8 cellular contexts compared by ENCODE assay signal in the genomic region with DNA sequence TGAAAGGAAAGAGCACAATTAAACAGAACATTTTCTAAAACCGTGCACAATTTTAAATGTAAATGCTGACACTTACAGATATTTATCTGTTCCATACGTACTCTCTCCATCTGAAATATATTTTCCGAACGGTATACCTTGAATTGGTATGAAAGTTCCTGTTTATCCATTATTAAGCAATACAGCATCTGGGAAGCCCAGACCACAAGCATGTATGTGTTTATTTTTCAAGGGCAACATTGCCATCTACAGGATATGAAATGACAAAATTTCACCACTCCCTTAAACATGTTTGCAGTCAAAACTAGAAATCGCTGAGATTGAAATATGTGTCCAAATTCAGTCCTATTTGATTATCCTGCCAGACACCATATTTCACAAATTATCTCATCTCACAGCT.
DNase-seq lines count a peak whose midpoint lies in the region; ATAC-seq, FAIRE-seq and TF ChIP-seq lines count a peak whose summit lies in the region.

No MANE protein-coding gene starts in this region.

- no peaks in the 10 kb centered on the region for H3K9me2 ChIP-seq in OCI-LY1 (ENCODE audit: low read depth, low read length)

- H3K4me2 ChIP-seq in OCI-LY1 (ENCODE audit: low read length) (no peak overlapping the region), osteoblast (ENCODE audit: insufficient read depth, low read length) (peak overlapping the region; percentile 10)

- no peaks in the 10 kb centered on the region for H3F3A ChIP-seq in OCI-LY1 (ENCODE audit: insufficient read depth, low read length)

- H3K4me3 ChIP-seq in OCI-LY1 (ENCODE audit: low read depth, low read length, poor library complexity, severe bottlenecking) (no peak overlapping the region), osteoblast (ENCODE audit: insufficient read depth, low read length) (no peak overlapping the region)

- H3K9me3 ChIP-seq in OCI-LY1 (ENCODE audit: low read length) (0 out of 2 replicates have a peak, but pooled peaks cover under 1% of the 10 kb centered on the region), osteoblast (ENCODE audit: low read depth, low read length) (peaks cover 2% of the 10 kb centered on the region)

- peak overlapping the region; percentile 86 for H3K27ac Mint-ChIP-seq in endothelial cell (ENCODE audit: unreplicated experiment)

- ATAC-seq in GM18520 (IDR thresholded peaks at IDR 0.05; ENCODE audit: unreplicated experiment), result no peak

- TF ChIP-seq CTCF in D721Med (IDR thresholded peaks at IDR 0.05; ENCODE audit: insufficient read depth, missing control alignments) (peak; percentile 52), OCI-LY1 (IDR thresholded peaks at IDR 0.05; ENCODE audit: low read length) (peak; percentile 50; the same call in 1 of the 2 replicates), endothelial cell (IDR thresholded peaks at IDR 0.05; ENCODE audit: unreplicated experiment) (peak; percentile 19), osteoblast (IDR thresholded peaks at IDR 0.05; ENCODE audit: extremely low read depth, low read depth, low read length) (peak; percentile 45)

- no peaks in the 10 kb centered on the region for H3K27me3 ChIP-seq in OCI-LY1 (ENCODE audit: insufficient read depth, low read length)
- no peaks in the 10 kb centered on the region for H3K27me3 ChIP-seq in osteoblast (ENCODE audit: insufficient read depth, low read length)

- H3K36me3 Mint-ChIP-seq in endothelial cell (ENCODE audit: low read depth, unreplicated experiment), result no peaks in the 10 kb centered on the region

- H2AFZ ChIP-seq in OCI-LY1 (ENCODE audit: low read length), result no peak overlapping the region
- H2AFZ ChIP-seq in osteoblast (ENCODE audit: low read length), result no peak overlapping the region

- peak; percentile 94 for FAIRE-seq in D721Med (lab: Jason Lieb, UNC)

- H3K36me3 ChIP-seq in OCI-LY1 (ENCODE audit: insufficient read depth, low read length) (no peaks in the 10 kb centered on the region), osteoblast (ENCODE audit: insufficient read depth, low read length) (no peaks in the 10 kb centered on the region)

- H4K20me1 ChIP-seq in OCI-LY1 (ENCODE audit: insufficient read depth, low read length) (no peaks in the 10 kb centered on the region), osteoblast (ENCODE audit: insufficient read depth, low read length) (no peaks in the 10 kb centered on the region)

- no peaks in the 10 kb centered on the region for H3K4me1 ChIP-seq in OCI-LY1 (ENCODE audit: insufficient read depth, low read length, severe bottlenecking)
- H3K4me1 ChIP-seq in osteoblast (ENCODE audit: insufficient read depth, low read length), result peaks cover 7% of the 10 kb centered on the region

- no peak overlapping the region for H3K4me3 Mint-ChIP-seq in endothelial cell (ENCODE audit: unreplicated experiment)

- H3K9me3 Mint-ChIP-seq in endothelial cell (ENCODE audit: unreplicated experiment), result no peaks in the 10 kb centered on the region

- DNase-seq in D721Med (ENCODE audit: insufficient read length, low spot score), result no peak
- DNase-seq in HuH-7.5 (ENCODE audit: low spot score), result peak; percentile 4
- no peak for DNase-seq in endothelial cell (ENCODE audit: low spot score)
- DNase-seq in osteoblast (ENCODE audit: insufficient read length, low spot score, missing footprints), result no peak
- DNase-seq in stimulated activated naive CD4-positive, alpha-beta T cell (lab: John Stamatoyannopoulos, UW), result no peak
- DNase-seq in germinal center (ENCODE audit: low spot score), result no peak

- no peaks in the 10 kb centered on the region for H3K27me3 Mint-ChIP-seq in endothelial cell (ENCODE audit: unreplicated experiment)

- H3K4me1 Mint-ChIP-seq in endothelial cell (ENCODE audit: unreplicated experiment), result peaks cover 9% of the 10 kb centered on the region

- H3K9ac ChIP-seq in OCI-LY1 (ENCODE audit: low read length), result no peak overlapping the region

- H3K79me2 ChIP-seq in OCI-LY1 (ENCODE audit: insufficient read depth, low read length), result no peaks in the 10 kb centered on the region
- H3K79me2 ChIP-seq in osteoblast (ENCODE audit: insufficient read depth, low read length), result no peaks in the 10 kb centered on the region

- H3K27ac ChIP-seq in OCI-LY1 (ENCODE audit: low read depth, low read length, poor library complexity, severe bottlenecking), result no peak overlapping the region
- H3K27ac ChIP-seq in osteoblast (ENCODE audit: low read depth, low read length), result no peak overlapping the region
